ENCODE assay signal across 1 cellular context in genomic region chr16:72501739-72502653, GRCh38.
TF ChIP-seq lines count a peak whose summit lies in the region.

No MANE protein-coding gene starts in this region.

TF ChIP-seq in HepG2, 621 proteins besides CTCF, POLR2A, EP300 and RAD21 (continued from another document and continues in another):
- TF ChIP-seq TCF7L2 (IDR thresholded peaks at IDR 0.05; ENCODE audit: low read depth, low read length) (no peak), GATAD2A (CRISPR knock-in tag; IDR thresholded peaks at IDR 0.05) (peak; percentile 46; the same call in 1 of the 2 replicates), LCORL (IDR thresholded peaks at IDR 0.05) (no peak), LCORL (CRISPR knock-in tag; IDR thresholded peaks at IDR 0.05) (no peak), NFE2L2 (IDR thresholded peaks at IDR 0.05; ENCODE audit: low read length) (peak; percentile 45), ZMAT3 (CRISPR knock-in tag; conservative IDR thresholded peaks at IDR 0.05) (no peak), SAP130 (CRISPR knock-in tag; IDR thresholded peaks at IDR 0.05; ENCODE audit: low read depth) (peak; percentile 26; the same call in 1 of the 2 replicates), ZNF503 (CRISPR knock-in tag; IDR thresholded peaks at IDR 0.05) (no peak), HDAC1 (CRISPR knock-in tag; IDR thresholded peaks at IDR 0.05) (no peak), ZNF784 (CRISPR knock-in tag; IDR thresholded peaks at IDR 0.05; ENCODE audit: borderline replicate concordance) (no peak), TFE3 (CRISPR knock-in tag; IDR thresholded peaks at IDR 0.05) (no peak), THAP7 (CRISPR knock-in tag; IDR thresholded peaks at IDR 0.05) (no peak), ZNF333 (CRISPR knock-in tag; IDR thresholded peaks at IDR 0.05; ENCODE audit: borderline replicate concordance) (no peak), ZBTB10 (CRISPR knock-in tag; IDR thresholded peaks at IDR 0.05; ENCODE audit: borderline replicate concordance) (no peak), ZNF775 (CRISPR knock-in tag; IDR thresholded peaks at IDR 0.05; ENCODE audit: borderline replicate concordance) (no peak), ZSCAN22 (CRISPR knock-in tag; IDR thresholded peaks at IDR 0.05) (no peak), ZNF274 (CRISPR knock-in tag; IDR thresholded peaks at IDR 0.05) (no peak), PAF1 (CRISPR knock-in tag; IDR thresholded peaks at IDR 0.05) (no peak), ZNF138 (CRISPR knock-in tag; IDR thresholded peaks at IDR 0.05; ENCODE audit: low read depth) (no peak), ZNF362 (CRISPR knock-in tag; IDR thresholded peaks at IDR 0.05; ENCODE audit: borderline replicate concordance) (peak; percentile 15; the same call in 1 of the 2 replicates), TMF1 (CRISPR knock-in tag; IDR thresholded peaks at IDR 0.05; ENCODE audit: low read depth) (no peak), UBTF (CRISPR knock-in tag; IDR thresholded peaks at IDR 0.05) (no peak), POLR2AphosphoS5 (IDR thresholded peaks at IDR 0.05; ENCODE audit: low read depth, low read length) (no peak), ZNF496 (CRISPR knock-in tag; IDR thresholded peaks at IDR 0.05; ENCODE audit: insufficient replicate concordance) (no peak), GFI1 (CRISPR knock-in tag; IDR thresholded peaks at IDR 0.05; ENCODE audit: borderline replicate concordance) (no peak), RNF219 (CRISPR knock-in tag; IDR thresholded peaks at IDR 0.05) (no peak), ZNF749 (CRISPR knock-in tag; IDR thresholded peaks at IDR 0.05; ENCODE audit: borderline replicate concordance) (no peak), ZNF768 (CRISPR knock-in tag; IDR thresholded peaks at IDR 0.05) (no peak), MAFF (IDR thresholded peaks at IDR 0.05; ENCODE audit: low read depth, low read length) (peak; percentile 88), KLF13 (CRISPR knock-in tag; IDR thresholded peaks at IDR 0.05) (no peak), SMC3 (IDR thresholded peaks at IDR 0.05; ENCODE audit: low read length) (peak; percentile 95), IRF2 (CRISPR knock-in tag; IDR thresholded peaks at IDR 0.05) (peak; percentile 42; the same call in 1 of the 2 replicates), ZNF839 (CRISPR knock-in tag; IDR thresholded peaks at IDR 0.05; ENCODE audit: borderline replicate concordance) (no peak), FOXP1 (IDR thresholded peaks at IDR 0.05) (no peak), FOXP1 (CRISPR knock-in tag; IDR thresholded peaks at IDR 0.05) (no peak), KDM5A (IDR thresholded peaks at IDR 0.05; ENCODE audit: borderline replicate concordance, low read length) (no peak), MAFK (conservative IDR thresholded peaks at IDR 0.05 in 1 of 2, IDR thresholded peaks at IDR 0.05 in 1 of 2; ENCODE audit: low read length in 2 of 2) (peak; percentile 85 to 92), SKIL (CRISPR knock-in tag; IDR thresholded peaks at IDR 0.05; ENCODE audit: borderline replicate concordance) (no peak), ATAD3A (CRISPR knock-in tag; IDR thresholded peaks at IDR 0.05) (no peak), HIC2 (CRISPR knock-in tag; IDR thresholded peaks at IDR 0.05; ENCODE audit: low read depth) (no peak), SALL1 (CRISPR knock-in tag; IDR thresholded peaks at IDR 0.05) (no peak), ZNF232 (CRISPR knock-in tag; IDR thresholded peaks at IDR 0.05; ENCODE audit: borderline replicate concordance) (no peak), MIXL1 (CRISPR knock-in tag; IDR thresholded peaks at IDR 0.05) (0 out of 2 replicates have a peak, but pooled peaks have one; percentile 53), ZNF720 (CRISPR knock-in tag; IDR thresholded peaks at IDR 0.05) (no peak), SP1 (IDR thresholded peaks at IDR 0.05) (no peak), SP1 (CRISPR knock-in tag; IDR thresholded peaks at IDR 0.05) (no peak), ZFP62 (CRISPR knock-in tag; IDR thresholded peaks at IDR 0.05) (no peak), THAP8 (CRISPR knock-in tag; IDR thresholded peaks at IDR 0.05; ENCODE audit: borderline replicate concordance) (no peak)
